11 cellular contexts compared by ENCODE assay signal in the genomic region with DNA sequence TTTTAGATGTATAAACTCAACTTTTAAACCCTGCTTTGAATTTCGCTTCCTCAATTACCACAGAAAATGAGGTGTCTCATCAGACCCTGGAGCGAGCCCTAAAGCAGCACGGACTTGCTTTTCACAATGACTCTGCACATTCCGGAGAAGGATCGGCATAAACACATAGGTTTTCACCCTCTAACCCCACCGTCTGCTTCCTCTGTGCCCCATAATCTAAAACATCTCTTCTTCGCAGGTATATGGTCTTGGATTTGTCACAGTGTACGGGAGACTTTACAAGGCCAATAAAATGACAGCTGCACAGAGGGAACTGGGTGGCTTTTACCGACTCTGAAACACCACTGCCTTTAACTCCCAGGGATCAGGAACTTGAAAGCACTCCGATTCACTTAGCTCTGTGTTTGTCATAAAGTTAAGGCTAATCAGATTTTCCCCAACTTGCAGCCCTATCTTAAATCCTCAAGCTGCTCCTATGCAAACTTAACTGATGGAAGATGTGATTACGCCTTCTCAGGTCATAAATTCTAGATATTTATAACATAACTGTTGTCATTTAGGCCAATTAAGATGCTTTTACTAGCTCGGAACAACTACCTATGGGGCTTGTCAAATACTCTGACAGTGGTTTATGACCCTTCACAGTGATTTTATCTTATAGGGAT.
A peak's percentile ranks its signal among the peaks of the same experiment; 100 is the strongest.
DNase-seq lines count a peak whose midpoint lies in the region; TF ChIP-seq lines count a peak whose summit lies in the region.
"Had no signal": no experiment of that assay in that cellular context is flagged by ENCODE, and none has a peak within 500 bp of the region (broad histone marks: within the 10 kb centered on the region; RNA-seq: fewer than 3 reads in every experiment).

No MANE protein-coding gene starts in this region.

- no peak overlapping the region for H3K14ac ChIP-seq in H9 (ENCODE audit: insufficient read depth, low read length)

- H3K27me3 ChIP-seq in H9 (ENCODE audit: insufficient read depth, low read length), result no peaks in the 10 kb centered on the region

- no peak overlapping the region for H2BK12ac ChIP-seq in H9 (ENCODE audit: insufficient read length, low read depth, low read length)

- no peak overlapping the region for H3K27ac ChIP-seq in H9 (ENCODE audit: insufficient read length, low read depth, low read length)
- H3K27ac ChIP-seq: C4-2B had no signal

- intact Hi-C loops in cardiac septum (cut with DNase I), result no loop called here

- DNase-seq in EL, result peak; percentile 89
- peak; percentile 42 for DNase-seq in H9
- DNase-seq in NCI-H460 (ENCODE audit: extremely low read depth, low read depth), result peak; percentile 77
- peak; percentile 71 for DNase-seq in fibroblast of gingiva (ENCODE audit: low read depth)
- no peak for DNase-seq in cardiac septum (ENCODE audit: low spot score)
- no peak for DNase-seq in T-helper 1 cell
- no peak for DNase-seq in stimulated activated CD8-positive, alpha-beta memory T cell treated with anti-CD3 and anti-CD28 coated beads, Interleukin-4, amount 100 ng/mL, for 48 hours
- no peak for DNase-seq in NCI-H1105 treated with DMSO at 0.1 percent for 48 hours (lab: John Stamatoyannopoulos, UW)
- DNase-seq: NCI-H1105 had no signal

- H3K27me3 Mint-ChIP-seq in H9 (ENCODE audit: low read depth), result peaks cover 3% of the 10 kb centered on the region

- H2BK5ac ChIP-seq in H9 (ENCODE audit: insufficient read length, low read length), result no peak overlapping the region

- no peak for TF ChIP-seq CTCF in H9 (conservative IDR thresholded peaks at IDR 0.05)

- no peak overlapping the region for H2AK5ac ChIP-seq in H9 (ENCODE audit: insufficient read length, low read length)

- no peak overlapping the region for H3K9ac ChIP-seq in H9 (ENCODE audit: extremely low read depth, insufficient read length, low read length)

- no peaks in the 10 kb centered on the region for H3K9me3 ChIP-seq in H9 (ENCODE audit: control insufficient read depth, low read depth, low read length)

- no peak overlapping the region for H3K4ac ChIP-seq in H9 (ENCODE audit: low read depth, low read length)

- no peaks in the 10 kb centered on the region for H3K79me2 ChIP-seq in H9 (ENCODE audit: insufficient read depth, low read length)

- no peak overlapping the region for H3K4me2 ChIP-seq in H9 (ENCODE audit: insufficient read depth, insufficient read length, low read length)

- no peaks in the 10 kb centered on the region for H3K79me1 ChIP-seq in H9 (ENCODE audit: insufficient read depth, low read depth, low read length, poor library complexity, severe bottlenecking)

- peak overlapping the region in 1 of 3 experiments; percentile 85; a peak in 2 of 7 replicates for H3K27ac Mint-ChIP-seq in H9
- H3K27ac Mint-ChIP-seq: brain had no signal

- H3K18ac ChIP-seq in H9 (ENCODE audit: insufficient read length, low read depth, low read length), result no peak overlapping the region

- H3T11ph ChIP-seq in H9 (ENCODE audit: low read length), result no peak overlapping the region

- H2BK120ac ChIP-seq in H9 (ENCODE audit: low read depth, low read length, poor library complexity, severe bottlenecking), result no peak overlapping the region

- H3K4me3 Mint-ChIP-seq in H9, result no peak overlapping the region
- H3K4me3 Mint-ChIP-seq: brain had no signal

- H2BK15ac ChIP-seq in H9 (ENCODE audit: low read depth, low read length), result no peak overlapping the region

- WGBS in H9 (ENCODE audit: extremely low coverage, insufficient read length, low lambda C conversion rate), result no CpG with 5 or more reads among the region's 12 CpGs

- H2AFZ ChIP-seq in H9 (ENCODE audit: low read length), result no peak overlapping the region

- no peak overlapping the region for H2BK20ac ChIP-seq in H9 (ENCODE audit: low read depth, low read length, poor library complexity, severe bottlenecking)

- no peaks in the 10 kb centered on the region for H3K36me3 Mint-ChIP-seq in H9 (ENCODE audit: insufficient read depth in 1 of 3, low read depth in 3 of 3)
- H3K36me3 Mint-ChIP-seq: brain had no signal

- peaks cover 14% of the 10 kb centered on the region; the same call in 1 of the 2 replicates for H3K4me1 ChIP-seq in H9 (ENCODE audit: insufficient read depth, low read length)

- peaks cover 30 to 42% of the 10 kb centered on the region in 2 experiments for H3K4me1 Mint-ChIP-seq in H9

- H4K5ac ChIP-seq in H9 (ENCODE audit: insufficient read length, low read depth, low read length), result no peak overlapping the region

- no peaks in the 10 kb centered on the region for H3K9me3 Mint-ChIP-seq in H9
- H3K9me3 Mint-ChIP-seq: brain had no signal

- no peak overlapping the region for H4K91ac ChIP-seq in H9 (ENCODE audit: insufficient read length, low read depth, low read length)

- H3K56ac ChIP-seq in H9 (ENCODE audit: insufficient read length, low read depth, low read length), result no peak overlapping the region

- H4K8ac ChIP-seq in H9 (replicated peaks; ENCODE audit: insufficient read length, low read depth, low read length), result no peak overlapping the region

- no peaks in the 10 kb centered on the region for H4K20me1 ChIP-seq in H9 (ENCODE audit: control insufficient read depth, insufficient read depth, insufficient read length)

- no peak overlapping the region for H3K23ac ChIP-seq in H9 (ENCODE audit: insufficient read length, low read depth, low read length)

- H3K23me2 ChIP-seq in H9 (ENCODE audit: insufficient read length, low read depth, low read length, poor library complexity, severe bottlenecking), result no peaks in the 10 kb centered on the region

Comparison
In these comparisons a context has a peak if more than half of its experiments do, and no peak if none do; other contexts are left out.
1. DNase-seq: peak in EL (single experiment), H9 (single experiment), NCI-H460 (single experiment) and fibroblast of gingiva (single experiment); none in cardiac septum (single experiment), T-helper 1 cell (0 of 5), stimulated activated CD8-positive, alpha-beta memory T cell treated with anti-CD3 and anti-CD28 coated beads, Interleukin-4, amount 100 ng/mL, for 48 hours (single experiment) and NCI-H1105 treated with DMSO at 0.1 percent for 48 hours (single experiment).